Comparison of ENCODE assay signal across 1 cellular context in genomic region chr19:4063369-4064072, GRCh38.
TF ChIP-seq lines count a peak whose summit lies in the region.

No MANE protein-coding gene starts in this region.

TF ChIP-seq in HepG2, 621 proteins besides CTCF, POLR2A, EP300 and RAD21 (continued from another document and continues in another):
- TF ChIP-seq KLF6 (CRISPR knock-in tag; IDR thresholded peaks at IDR 0.05), result 0 out of 2 replicates have a peak, but pooled peaks have one; percentile 17
- 0 out of 2 replicates have a peak, but pooled peaks have one; percentile 31 for TF ChIP-seq SPEN (CRISPR knock-in tag; IDR thresholded peaks at IDR 0.05; ENCODE audit: low read depth)
- TF ChIP-seq ZNF343 (CRISPR knock-in tag; IDR thresholded peaks at IDR 0.05), result no peak
- peak; percentile 71 for TF ChIP-seq HDAC1 (CRISPR knock-in tag; IDR thresholded peaks at IDR 0.05)
- TF ChIP-seq ZFP36 (IDR thresholded peaks at IDR 0.05; ENCODE audit: borderline replicate concordance, low read depth, low read length, partially characterized antibody), result peak; percentile 75
- TF ChIP-seq THRA (CRISPR knock-in tag; IDR thresholded peaks at IDR 0.05; ENCODE audit: borderline replicate concordance), result no peak
- TF ChIP-seq ZBTB7A (CRISPR knock-in tag; IDR thresholded peaks at IDR 0.05), result peak; percentile 75
- TF ChIP-seq ZNF251 (CRISPR knock-in tag; IDR thresholded peaks at IDR 0.05), result no peak
- TF ChIP-seq JDP2 (CRISPR knock-in tag; IDR thresholded peaks at IDR 0.05; ENCODE audit: borderline replicate concordance), result no peak
- no peak for TF ChIP-seq SKIL (CRISPR knock-in tag; IDR thresholded peaks at IDR 0.05; ENCODE audit: borderline replicate concordance)
- TF ChIP-seq MAX (IDR thresholded peaks at IDR 0.05), result 0 out of 2 replicates have a peak, but pooled peaks have one; percentile 45
- TF ChIP-seq ZNF609 (CRISPR knock-in tag; IDR thresholded peaks at IDR 0.05; ENCODE audit: borderline replicate concordance), result no peak
- TF ChIP-seq MEIS1 (CRISPR knock-in tag; IDR thresholded peaks at IDR 0.05; ENCODE audit: borderline replicate concordance), result no peak
- TF ChIP-seq TARDBP (CRISPR knock-in tag; IDR thresholded peaks at IDR 0.05), result peak; percentile 34; the same call in 1 of the 2 replicates
- peak; percentile 53; the same call in 1 of the 2 replicates for TF ChIP-seq ARID4A (CRISPR knock-in tag; IDR thresholded peaks at IDR 0.05; ENCODE audit: borderline replicate concordance)
- TF ChIP-seq RCOR2 (CRISPR knock-in tag; IDR thresholded peaks at IDR 0.05), result peak; percentile 58; the same call in 1 of the 2 replicates
- 0 out of 2 replicates have a peak, but pooled peaks have one; percentile 39 for TF ChIP-seq ZNF414 (CRISPR knock-in tag; IDR thresholded peaks at IDR 0.05)
- TF ChIP-seq MLLT10 (CRISPR knock-in tag; IDR thresholded peaks at IDR 0.05), result no peak
- TF ChIP-seq CSRNP2 (CRISPR knock-in tag; conservative IDR thresholded peaks at IDR 0.05; ENCODE audit: low read depth), result no peak
- no peak for TF ChIP-seq EZH2 (conservative IDR thresholded peaks at IDR 0.05; ENCODE audit: low read depth, low read length)
- no peak for TF ChIP-seq MEF2D (CRISPR knock-in tag; IDR thresholded peaks at IDR 0.05)
- no peak for TF ChIP-seq ARID2 (CRISPR knock-in tag; IDR thresholded peaks at IDR 0.05; ENCODE audit: borderline replicate concordance)
- TF ChIP-seq ZNF451 (CRISPR knock-in tag; IDR thresholded peaks at IDR 0.05), result peak; percentile 55; the same call in 1 of the 2 replicates
- TF ChIP-seq ZZZ3 (CRISPR knock-in tag; IDR thresholded peaks at IDR 0.05; ENCODE audit: borderline replicate concordance), result 0 out of 2 replicates have a peak, but pooled peaks have one; percentile 27
- peak; percentile 10; the same call in 1 of the 2 replicates for TF ChIP-seq HNF4G (IDR thresholded peaks at IDR 0.05; ENCODE audit: borderline replicate concordance, low read depth, low read length)
- peak; percentile 14; the same call in 1 of the 2 replicates for TF ChIP-seq HNF4G (CRISPR knock-in tag; IDR thresholded peaks at IDR 0.05; ENCODE audit: borderline replicate concordance, low read depth)
- TF ChIP-seq KDM1A (CRISPR knock-in tag; IDR thresholded peaks at IDR 0.05), result peak; percentile 71; the same call in 1 of the 2 replicates
- no peak for TF ChIP-seq SIX1 (CRISPR knock-in tag; IDR thresholded peaks at IDR 0.05; ENCODE audit: borderline replicate concordance)
- TF ChIP-seq ZNF20 (CRISPR knock-in tag; IDR thresholded peaks at IDR 0.05), result no peak
- no peak for TF ChIP-seq MAZ (IDR thresholded peaks at IDR 0.05; ENCODE audit: borderline replicate concordance, low read depth, low read length)
- no peak; the same call in none of the 2 replicates for TF ChIP-seq MAZ (CRISPR knock-in tag; IDR thresholded peaks at IDR 0.05; ENCODE audit: low read depth)
- 0 out of 2 replicates have a peak, but pooled peaks have one; percentile 17 for TF ChIP-seq IRF9 (CRISPR knock-in tag; IDR thresholded peaks at IDR 0.05; ENCODE audit: borderline replicate concordance)
- no peak for TF ChIP-seq U2AF2 (IDR thresholded peaks at IDR 0.05; ENCODE audit: low read depth, low read length)
- TF ChIP-seq ZFP82 (CRISPR knock-in tag; IDR thresholded peaks at IDR 0.05; ENCODE audit: borderline replicate concordance), result no peak
- TF ChIP-seq ZNF7 (CRISPR knock-in tag; IDR thresholded peaks at IDR 0.05), result no peak
- TF ChIP-seq BORCS8-MEF2B (CRISPR knock-in tag; IDR thresholded peaks at IDR 0.05), result 0 out of 2 replicates have a peak, but pooled peaks have one; percentile 20
- peak; percentile 35; the same call in 1 of the 2 replicates for TF ChIP-seq ZFP91 (CRISPR knock-in tag; IDR thresholded peaks at IDR 0.05; ENCODE audit: borderline replicate concordance)
- peak; percentile 5; the same call in 1 of the 2 replicates for TF ChIP-seq HOXA3 (CRISPR knock-in tag; IDR thresholded peaks at IDR 0.05)
- TF ChIP-seq GABPB1 (CRISPR knock-in tag; IDR thresholded peaks at IDR 0.05), result peak; percentile 39; the same call in 1 of the 2 replicates
- TF ChIP-seq SNAI1 (CRISPR knock-in tag; IDR thresholded peaks at IDR 0.05; ENCODE audit: borderline replicate concordance), result no peak
- TF ChIP-seq MXD3 (CRISPR knock-in tag; IDR thresholded peaks at IDR 0.05), result no peak
- no peak for TF ChIP-seq ERF (CRISPR knock-in tag; IDR thresholded peaks at IDR 0.05)
- peak; percentile 31; the same call in 1 of the 2 replicates for TF ChIP-seq ZNF605 (CRISPR knock-in tag; IDR thresholded peaks at IDR 0.05)
- TF ChIP-seq SP2 (CRISPR knock-in tag; IDR thresholded peaks at IDR 0.05), result no peak
